Comparison of ENCODE assay signal across 1 cellular context in the genomic region with DNA sequence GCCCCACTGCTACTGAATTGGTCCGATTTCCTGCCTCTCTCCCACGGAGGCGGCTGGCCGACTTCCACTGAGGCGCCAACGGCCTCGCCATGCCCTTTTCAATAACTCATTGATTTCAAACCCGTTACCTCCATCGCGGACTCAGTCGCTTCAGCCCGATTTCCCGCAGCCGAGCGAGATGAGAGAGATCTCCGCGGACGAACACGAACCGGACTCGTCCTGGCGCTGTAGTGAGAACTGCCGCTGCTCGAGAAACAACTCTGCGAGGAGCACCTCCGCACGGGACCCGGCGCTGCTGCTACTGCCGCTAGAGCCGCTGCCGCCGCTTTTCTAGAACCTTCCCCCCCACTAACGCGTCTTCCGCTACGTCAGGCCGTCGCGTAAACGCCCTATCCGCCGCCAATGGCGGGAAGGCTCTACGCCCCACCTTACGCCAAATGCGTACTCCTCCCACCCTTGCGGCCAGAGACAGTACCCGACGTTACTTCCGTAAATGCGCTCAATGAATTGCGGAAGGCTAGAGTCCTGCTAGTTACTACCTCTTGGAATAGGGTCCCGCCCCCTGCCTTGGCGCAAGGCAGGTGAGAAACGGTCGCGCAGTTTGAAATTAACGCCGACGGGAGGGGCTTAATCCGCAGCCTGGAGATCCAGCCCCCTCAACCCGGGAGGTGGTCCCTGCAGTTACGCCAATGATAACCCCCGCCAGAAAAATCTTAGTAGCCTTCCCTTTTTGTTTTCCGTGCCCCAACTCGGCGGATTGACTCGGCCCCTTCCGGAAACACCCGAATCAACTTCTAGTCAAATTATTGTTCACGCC.
A peak's percentile ranks its signal among the peaks of the same experiment; 100 is the strongest.
TF ChIP-seq lines count a peak whose summit lies in the region.

TSS of gene HNRNPA2B1 (minus strand) at position 303 of the 817 bp plus-strand sequence. CDS start at position 134, 169 bp downstream.

TF ChIP-seq in HepG2, 621 proteins besides CTCF, POLR2A, EP300 and RAD21 (continued from another document and continues in another):
- TF ChIP-seq ZNF543 (CRISPR knock-in tag; IDR thresholded peaks at IDR 0.05): no peak; the same call in 1 of the 2 replicates
- TF ChIP-seq ZNF781 (CRISPR knock-in tag; IDR thresholded peaks at IDR 0.05; ENCODE audit: borderline replicate concordance, not compliant biosample characterization): peak; percentile 39
- TF ChIP-seq ZNF687 (CRISPR knock-in tag; IDR thresholded peaks at IDR 0.05): peak; percentile 95
- no peak for TF ChIP-seq NFIB (CRISPR knock-in tag; IDR thresholded peaks at IDR 0.05; ENCODE audit: borderline replicate concordance)
- no peak for TF ChIP-seq ZNF512B (CRISPR knock-in tag; IDR thresholded peaks at IDR 0.05; ENCODE audit: borderline replicate concordance)
- peak; percentile 77; the same call in 1 of the 2 replicates for TF ChIP-seq ZNF780A (CRISPR knock-in tag; IDR thresholded peaks at IDR 0.05)
- peak; percentile 41; the same call in 1 of the 2 replicates for TF ChIP-seq TSC22D2 (CRISPR knock-in tag; IDR thresholded peaks at IDR 0.05; ENCODE audit: borderline replicate concordance)
- peak; percentile 46; the same call in 1 of the 2 replicates for TF ChIP-seq ELF3 (CRISPR knock-in tag; IDR thresholded peaks at IDR 0.05)
- TF ChIP-seq ADNP (CRISPR knock-in tag; IDR thresholded peaks at IDR 0.05): no peak
- peak; percentile 100 for TF ChIP-seq HNRNPH1 (optimal IDR thresholded peaks at IDR 0.05; ENCODE audit: low read depth, low read length)
- no peak for TF ChIP-seq MAFK (conservative IDR thresholded peaks at IDR 0.05 in 1 of 2, IDR thresholded peaks at IDR 0.05 in 1 of 2; ENCODE audit: low read length in 2 of 2)
- TF ChIP-seq SMAD1 (CRISPR knock-in tag; IDR thresholded peaks at IDR 0.05; ENCODE audit: borderline replicate concordance, low read depth): peak; percentile 40; the same call in 1 of the 2 replicates
- TF ChIP-seq NFYC (CRISPR knock-in tag; IDR thresholded peaks at IDR 0.05): peak; percentile 41; the same call in 1 of the 2 replicates
- TF ChIP-seq KDM6A (CRISPR knock-in tag; IDR thresholded peaks at IDR 0.05; ENCODE audit: low read depth): 0 out of 2 replicates have a peak, but pooled peaks have one; percentile 22
- no peak; the same call in 1 of the 2 replicates for TF ChIP-seq EEA1 (CRISPR knock-in tag; IDR thresholded peaks at IDR 0.05; ENCODE audit: borderline replicate concordance)
- TF ChIP-seq ZNF546 (CRISPR knock-in tag; conservative IDR thresholded peaks at IDR 0.05): peak; percentile 71; the same call in 1 of the 2 replicates
- TF ChIP-seq REPIN1 (CRISPR knock-in tag; IDR thresholded peaks at IDR 0.05; ENCODE audit: borderline replicate concordance, low read depth): peak; percentile 89
- peak; percentile 52; the same call in 1 of the 2 replicates for TF ChIP-seq MIER3 (CRISPR knock-in tag; IDR thresholded peaks at IDR 0.05; ENCODE audit: borderline replicate concordance)
- no peak for TF ChIP-seq ZNF503 (CRISPR knock-in tag; IDR thresholded peaks at IDR 0.05)
- TF ChIP-seq IRX3 (CRISPR knock-in tag; IDR thresholded peaks at IDR 0.05; ENCODE audit: borderline replicate concordance, low read depth): no peak
- no peak for TF ChIP-seq HNF4A (CRISPR knock-in tag; IDR thresholded peaks at IDR 0.05)
- peak; percentile 44 for TF ChIP-seq ZNF709 (CRISPR knock-in tag; IDR thresholded peaks at IDR 0.05)
- TF ChIP-seq BRD4 (CRISPR knock-in tag; IDR thresholded peaks at IDR 0.05): no peak; the same call in 1 of the 2 replicates
- TF ChIP-seq, protein P1, sequence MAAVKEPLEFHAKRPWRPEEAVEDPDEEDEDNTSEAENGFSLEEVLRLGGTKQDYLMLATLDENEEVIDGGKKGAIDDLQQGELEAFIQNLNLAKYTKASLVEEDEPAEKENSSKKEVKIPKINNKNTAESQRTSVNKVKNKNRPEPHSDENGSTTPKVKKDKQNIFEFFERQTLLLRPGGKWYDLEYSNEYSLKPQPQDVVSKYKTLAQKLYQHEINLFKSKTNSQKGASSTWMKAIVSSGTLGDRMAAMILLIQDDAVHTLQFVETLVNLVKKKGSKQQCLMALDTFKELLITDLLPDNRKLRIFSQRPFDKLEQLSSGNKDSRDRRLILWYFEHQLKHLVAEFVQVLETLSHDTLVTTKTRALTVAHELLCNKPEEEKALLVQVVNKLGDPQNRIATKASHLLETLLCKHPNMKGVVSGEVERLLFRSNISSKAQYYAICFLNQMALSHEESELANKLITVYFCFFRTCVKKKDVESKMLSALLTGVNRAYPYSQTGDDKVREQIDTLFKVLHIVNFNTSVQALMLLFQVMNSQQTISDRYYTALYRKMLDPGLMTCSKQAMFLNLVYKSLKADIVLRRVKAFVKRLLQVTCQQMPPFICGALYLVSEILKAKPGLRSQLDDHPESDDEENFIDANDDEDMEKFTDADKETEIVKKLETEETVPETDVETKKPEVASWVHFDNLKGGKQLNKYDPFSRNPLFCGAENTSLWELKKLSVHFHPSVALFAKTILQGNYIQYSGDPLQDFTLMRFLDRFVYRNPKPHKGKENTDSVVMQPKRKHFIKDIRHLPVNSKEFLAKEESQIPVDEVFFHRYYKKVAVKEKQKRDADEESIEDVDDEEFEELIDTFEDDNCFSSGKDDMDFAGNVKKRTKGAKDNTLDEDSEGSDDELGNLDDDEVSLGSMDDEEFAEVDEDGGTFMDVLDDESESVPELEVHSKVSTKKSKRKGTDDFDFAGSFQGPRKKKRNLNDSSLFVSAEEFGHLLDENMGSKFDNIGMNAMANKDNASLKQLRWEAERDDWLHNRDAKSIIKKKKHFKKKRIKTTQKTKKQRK (IDR thresholded peaks at IDR 0.05; ENCODE audit: low read length): no peak
- no peak for TF ChIP-seq ATF7 (IDR thresholded peaks at IDR 0.05)
- TF ChIP-seq ATF7 (CRISPR knock-in tag; IDR thresholded peaks at IDR 0.05): no peak
- TF ChIP-seq BHLHE40 (IDR thresholded peaks at IDR 0.05; ENCODE audit: low read length): no peak
- TF ChIP-seq ZNF772 (CRISPR knock-in tag; IDR thresholded peaks at IDR 0.05): peak; percentile 75
- TF ChIP-seq SRF (IDR thresholded peaks at IDR 0.05; ENCODE audit: low read depth, low read length): no peak; the same call in 1 of the 2 replicates
- peak; percentile 73 for TF ChIP-seq RBM22 (optimal IDR thresholded peaks at IDR 0.05; ENCODE audit: low read length)
- TF ChIP-seq ZNF747 (CRISPR knock-in tag; IDR thresholded peaks at IDR 0.05; ENCODE audit: borderline replicate concordance): no peak; the same call in 1 of the 2 replicates
- TF ChIP-seq MAX (IDR thresholded peaks at IDR 0.05): peak; percentile 20; the same call in 1 of the 2 replicates
- TF ChIP-seq ZNF441 (CRISPR knock-in tag; IDR thresholded peaks at IDR 0.05; ENCODE audit: borderline replicate concordance): no peak
- TF ChIP-seq FOXM1 (CRISPR knock-in tag; IDR thresholded peaks at IDR 0.05): no peak
- TF ChIP-seq GATAD2A (CRISPR knock-in tag; IDR thresholded peaks at IDR 0.05): peak; percentile 14; the same call in 1 of the 2 replicates
- no peak for TF ChIP-seq ZNF652 (CRISPR knock-in tag; IDR thresholded peaks at IDR 0.05; ENCODE audit: borderline replicate concordance, low read depth)
- TF ChIP-seq, protein P2, sequence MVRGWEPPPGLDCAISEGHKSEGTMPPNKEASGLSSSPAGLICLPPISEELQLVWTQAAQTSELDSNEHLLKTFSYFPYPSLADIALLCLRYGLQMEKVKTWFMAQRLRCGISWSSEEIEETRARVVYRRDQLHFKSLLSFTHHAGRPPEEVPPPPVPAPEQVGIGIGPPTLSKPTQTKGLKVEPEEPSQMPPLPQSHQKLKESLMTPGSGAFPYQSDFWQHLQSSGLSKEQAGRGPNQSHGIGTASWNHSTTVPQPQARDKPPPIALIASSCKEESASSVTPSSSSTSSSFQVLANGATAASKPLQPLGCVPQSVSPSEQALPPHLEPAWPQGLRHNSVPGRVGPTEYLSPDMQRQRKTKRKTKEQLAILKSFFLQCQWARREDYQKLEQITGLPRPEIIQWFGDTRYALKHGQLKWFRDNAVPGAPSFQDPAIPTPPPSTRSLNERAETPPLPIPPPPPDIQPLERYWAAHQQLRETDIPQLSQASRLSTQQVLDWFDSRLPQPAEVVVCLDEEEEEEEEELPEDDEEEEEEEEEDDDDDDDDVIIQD (CRISPR knock-in tag; IDR thresholded peaks at IDR 0.05; ENCODE audit: low read depth): no peak; the same call in 1 of the 2 replicates
- TF ChIP-seq KDM1A (CRISPR knock-in tag; IDR thresholded peaks at IDR 0.05): no peak
- no peak for TF ChIP-seq ZNF850 (CRISPR knock-in tag; conservative IDR thresholded peaks at IDR 0.05)
- 0 out of 2 replicates have a peak, but pooled peaks have one; percentile 14 for TF ChIP-seq ZNF280D (CRISPR knock-in tag; IDR thresholded peaks at IDR 0.05)
- peak; percentile 73 for TF ChIP-seq ELF1 (CRISPR knock-in tag; IDR thresholded peaks at IDR 0.05)
- TF ChIP-seq YEATS4 (CRISPR knock-in tag; IDR thresholded peaks at IDR 0.05; ENCODE audit: borderline replicate concordance): no peak; the same call in 1 of the 2 replicates
